Comparison of ENCODE assay signal across 8 cellular contexts in the genomic region with DNA sequence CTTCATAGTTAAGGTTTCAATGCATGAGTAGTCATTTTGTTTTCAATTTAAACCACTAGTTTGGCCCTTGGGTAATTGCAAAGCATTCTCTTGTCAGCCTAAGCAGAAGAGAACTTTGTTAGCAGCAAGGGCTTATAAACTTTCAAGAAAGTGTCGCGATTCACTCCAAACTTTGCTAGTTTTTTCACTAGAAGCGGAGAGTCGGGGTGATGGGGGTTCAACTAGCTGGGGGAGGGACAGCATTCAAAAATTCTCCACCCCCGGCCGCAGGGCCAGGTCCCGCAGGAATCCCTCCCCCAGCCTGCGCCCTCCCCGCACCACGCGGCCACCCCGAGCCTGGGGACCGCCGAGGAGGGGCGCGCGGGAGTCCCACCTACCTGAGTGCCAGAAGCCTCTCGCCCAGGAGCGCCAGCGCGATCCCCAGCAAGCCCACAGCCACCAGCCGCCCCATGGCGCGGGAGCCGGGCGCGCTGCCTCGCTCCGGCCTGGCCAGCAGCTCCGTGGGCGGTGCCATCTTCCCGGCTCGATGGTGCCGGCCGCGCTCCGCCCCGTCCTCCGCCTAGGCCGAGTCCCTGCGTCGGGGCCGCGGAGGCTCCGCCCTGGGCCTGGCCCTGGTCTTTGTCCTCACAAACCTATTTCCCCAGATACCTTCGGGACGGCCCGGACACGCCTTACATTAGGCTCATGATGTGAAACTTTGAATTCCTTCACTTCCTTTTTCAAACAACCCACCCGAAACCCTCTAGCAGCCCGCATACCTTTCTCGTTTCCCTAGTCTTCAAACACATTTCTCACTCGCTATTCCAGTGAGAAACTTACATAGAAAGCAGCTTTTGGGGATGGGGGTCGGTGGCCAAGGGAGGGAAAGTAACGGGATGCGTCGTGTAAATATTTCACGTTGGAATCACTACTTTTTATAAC. TPM values are rescaled to one million over a fixed set of nuclear protein-coding genes. Genes with fewer than 3 reads are reported as not detected.
DNase-seq lines count a peak whose midpoint lies in the region; ATAC-seq and TF ChIP-seq lines count a peak whose summit lies in the region.

A gene (minus strand): TSS at position 528 of the 921 bp plus-strand sequence. CDS start 77 bp downstream, at position 451.

- H3K4me3 ChIP-seq in AG09309 (ENCODE audit: control insufficient read depth, low read depth, low read length) (peak within 1 kb of the TSS; percentile 67), dorsolateral prefrontal cortex (peak within 1 kb of the TSS; percentile 52 to 93 (median 77))

- ATAC-seq in GM18870 (IDR thresholded peaks at IDR 0.05; ENCODE audit: unreplicated experiment) (peak; percentile 92), HG03066 (IDR thresholded peaks at IDR 0.05; ENCODE audit: low read depth, unreplicated experiment) (peak; percentile 91), left lobe of liver (peak; percentile 96)

- no peaks in the 10 kb centered on the region for H3K27me3 ChIP-seq in dorsolateral prefrontal cortex

- TF ChIP-seq CTCF in AG09309 (IDR thresholded peaks at IDR 0.05; ENCODE audit: control insufficient read depth, insufficient read depth, low read depth, low read length, missing control alignments), result no peak
- TF ChIP-seq CTCF in dorsolateral prefrontal cortex (IDR thresholded peaks at IDR 0.05 in 54 of 56, conservative IDR thresholded peaks at IDR 0.05 in 2 of 56; ENCODE audit: low read depth in 1 of 56, partially characterized antibody in 56 of 56), result peak in 16 of 56 donors; percentile 6 to 36 (median 19)

- DNase-seq in AG09309 (ENCODE audit: low read depth) (no peak), NCI-H2227 treated with DMSO at 0.1 percent for 48 hours (lab: John Stamatoyannopoulos, UW) (peak; percentile 74), dorsolateral prefrontal cortex (peak; percentile 5 to 77 (median 51)), left lobe of liver (ENCODE audit: low spot score) (peak; percentile 92)
- peak; percentile 2 to 3 for DNase-seq in activated CD4-positive, alpha-beta T cell treated with anti-CD3 and anti-CD28 coated beads, Interleukin-2, amount 50 U/mL, for 4 hours
- DNase-seq in stimulated activated CD4-positive, alpha-beta T cell treated with anti-CD3 and anti-CD28 coated beads, Interleukin-2, amount 100 ng/mL, for 48 hours, result peak; percentile 19 to 36

- intact Hi-C loops in dorsolateral prefrontal cortex (cut with DNase I), result loop anchor here in 1 of 2 donors (2.0 kb wide), 1 partner anchor 38 kb away; no protein-coding TSS in a partner anchor

- H3K27ac ChIP-seq in dorsolateral prefrontal cortex, result peak within 1 kb of the TSS; percentile 52 to 97 (median 93)

RNA-seq across cellular contexts. Expression of the gene that starts here (rescaled TPM):
- total RNA-seq in dorsolateral prefrontal cortex (100 to 1,000 TPM in 119 of 120 experiments, 10 to 100 TPM in 1; 79.1 to 321 (median 167) TPM), left lobe of liver (86.1 TPM)
